ENCODE assay signal across 21 cellular contexts in the genomic region with DNA sequence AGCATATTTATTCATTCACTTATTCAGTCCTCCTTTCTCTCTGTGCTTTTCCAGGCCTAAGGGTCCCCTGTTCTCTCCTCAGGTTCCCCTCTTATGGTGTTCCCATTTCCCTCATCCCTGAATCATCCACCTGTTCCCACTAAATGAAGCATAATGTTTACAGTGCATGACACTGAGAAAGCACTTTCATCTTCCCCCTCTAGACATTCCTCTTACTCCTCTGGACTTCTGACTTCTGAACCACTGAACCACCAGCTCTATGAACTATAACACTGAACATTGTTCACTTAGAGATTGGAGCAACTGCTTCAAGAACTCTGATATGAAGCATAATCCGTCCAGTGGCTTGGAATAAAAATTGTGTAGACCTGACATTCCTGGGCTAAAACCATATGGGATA. TPM values are rescaled to one million over a fixed set of nuclear protein-coding genes. Genes with fewer than 3 reads are reported as not detected.
"Had no signal": no experiment of that assay in that cellular context is flagged by ENCODE, and none has a peak within 500 bp of the region (broad histone marks: within the 10 kb centered on the region; RNA-seq: fewer than 3 reads in every experiment).

No MANE protein-coding gene starts in this region.

- H3K27ac ChIP-seq: SJSA1, SK-N-MC had no signal

- DNase-seq: KBM-7, MV-4-11, NCI-H1048, NCI-H1105, NCI-H1417, NCI-H1436 treated with DMSO at 0.1 percent for 48 hours, NCI-H1694, NCI-H187 treated with DMSO at 0.1 percent for 48 hours, NCI-H2029 treated with DMSO at 0.1 percent for 48 hours, NCI-H2171 treated with DMSO at 0.1 percent for 48 hours, NCI-H524, NCI-H69, NCI-H774, Right ventricle myocardium superior, RPMI8226, SIG-M5 had no signal

RNA-seq across cellular contexts. Expression of a gene that starts 59.5 kb away (rescaled TPM):
- total RNA-seq: HT-29, LHCN-M2, MCF 10A had no signal
